ENCODE assay signal across 23 cellular contexts in the genomic region with DNA sequence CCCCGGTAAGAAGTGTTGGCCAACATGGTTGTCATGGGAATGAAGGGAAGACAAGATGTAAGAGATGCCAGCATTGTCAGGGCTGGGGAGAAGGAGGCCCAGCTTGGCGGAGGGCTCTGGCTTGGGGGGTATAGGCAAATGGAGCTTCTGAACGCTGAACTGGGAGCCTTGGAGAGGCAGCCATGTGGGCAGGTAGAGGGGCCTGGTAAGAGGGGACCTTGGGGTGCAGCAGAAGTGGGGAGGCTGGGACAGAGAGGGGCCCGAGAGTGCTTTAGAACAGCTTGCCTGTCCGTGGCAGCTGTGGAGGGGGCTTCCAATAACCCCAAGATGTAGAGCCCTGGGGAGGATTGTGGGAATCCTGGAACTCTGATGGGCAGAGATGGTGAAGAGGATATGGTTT. TPM values are rescaled to one million over a fixed set of nuclear protein-coding genes. Genes with fewer than 3 reads are reported as not detected.
"Had no signal": no experiment of that assay in that cellular context is flagged by ENCODE, and none has a peak within 500 bp of the region (broad histone marks: within the 10 kb centered on the region; RNA-seq: fewer than 3 reads in every experiment).

No MANE protein-coding gene starts in this region.

- H3K27me3 ChIP-seq: dorsolateral prefrontal cortex, esophagus muscularis mucosa, gastroesophageal sphincter, sigmoid colon, suprapubic skin, thyroid gland, uterus had no signal

- DNase-seq: cortex of kidney; dorsolateral prefrontal cortex; effector CD8-positive, alpha-beta T cell; glutamatergic neuron; islet precursor cell; left ventricle myocardium inferior; mesendoderm; naive thymus-derived CD4-positive, alpha-beta T cell; psoas muscle; retina; sigmoid colon; stimulated activated CD4-positive, alpha-beta T cell treated with anti-CD3 and anti-CD28 coated beads, Interleukin-12 subunit alpha, Interleukin-12 subunit beta, amount 100 ng/mL, for 4 hours; stimulated activated naive CD8-positive, alpha-beta T cell treated with anti-CD3 and anti-CD28 coated beads, Interleukin-15, Interleukin-2, amounts not matched to agents 100 U/mL and 50 U/mL, for 24 hours; thyroid gland; uterus had no signal

- H3K27ac ChIP-seq: dorsolateral prefrontal cortex, epithelial cell of prostate, esophagus muscularis mucosa, gastroesophageal sphincter, left ventricle myocardium inferior, neutrophil, psoas muscle, sigmoid colon, skin epidermis, suprapubic skin, thyroid gland, uterus had no signal

- H3K27ac Mint-ChIP-seq: type B pancreatic cell had no signal

- H3K36me3 ChIP-seq: esophagus muscularis mucosa, left ventricle myocardium inferior, sigmoid colon, suprapubic skin, thyroid gland, uterus had no signal

- H3K4me3 Mint-ChIP-seq: naive thymus-derived CD4-positive, alpha-beta T cell; type B pancreatic cell had no signal

- H3K27me3 Mint-ChIP-seq: type B pancreatic cell had no signal

- H3K4me1 Mint-ChIP-seq: naive thymus-derived CD4-positive, alpha-beta T cell had no signal

- H3K4me1 ChIP-seq: esophagus muscularis mucosa, gastroesophageal sphincter, left ventricle myocardium inferior, psoas muscle, sigmoid colon, suprapubic skin, thyroid gland, uterus had no signal

- ATAC-seq: gastroesophageal sphincter; psoas muscle; stimulated activated naive CD8-positive, alpha-beta T cell treated with anti-CD3 and anti-CD28 coated beads, Interleukin-15, Interleukin-2, amounts not matched to agents 100 U/mL and 50 U/mL, for 24 hours had no signal

- H3K4me3 ChIP-seq: dorsolateral prefrontal cortex, esophagus muscularis mucosa, gastroesophageal sphincter, left ventricle myocardium inferior, psoas muscle, sigmoid colon, skin epidermis, suprapubic skin, thyroid gland, uterus had no signal

- H3K9me3 ChIP-seq: esophagus muscularis mucosa, gastroesophageal sphincter, left ventricle myocardium inferior, neutrophil, psoas muscle, sigmoid colon, suprapubic skin, thyroid gland, uterus had no signal

- H3K9me3 Mint-ChIP-seq: type B pancreatic cell had no signal

RNA-seq across cellular contexts. Expression of gene SLC22A1, which starts 3.0 kb away (rescaled TPM):
- total RNA-seq: lung microvascular endothelial cell had no signal
- polyA plus RNA-seq: naive thymus-derived CD4-positive, alpha-beta T cell had no signal
